Comparison of ENCODE assay signal across 1 cellular context in the genomic region with DNA sequence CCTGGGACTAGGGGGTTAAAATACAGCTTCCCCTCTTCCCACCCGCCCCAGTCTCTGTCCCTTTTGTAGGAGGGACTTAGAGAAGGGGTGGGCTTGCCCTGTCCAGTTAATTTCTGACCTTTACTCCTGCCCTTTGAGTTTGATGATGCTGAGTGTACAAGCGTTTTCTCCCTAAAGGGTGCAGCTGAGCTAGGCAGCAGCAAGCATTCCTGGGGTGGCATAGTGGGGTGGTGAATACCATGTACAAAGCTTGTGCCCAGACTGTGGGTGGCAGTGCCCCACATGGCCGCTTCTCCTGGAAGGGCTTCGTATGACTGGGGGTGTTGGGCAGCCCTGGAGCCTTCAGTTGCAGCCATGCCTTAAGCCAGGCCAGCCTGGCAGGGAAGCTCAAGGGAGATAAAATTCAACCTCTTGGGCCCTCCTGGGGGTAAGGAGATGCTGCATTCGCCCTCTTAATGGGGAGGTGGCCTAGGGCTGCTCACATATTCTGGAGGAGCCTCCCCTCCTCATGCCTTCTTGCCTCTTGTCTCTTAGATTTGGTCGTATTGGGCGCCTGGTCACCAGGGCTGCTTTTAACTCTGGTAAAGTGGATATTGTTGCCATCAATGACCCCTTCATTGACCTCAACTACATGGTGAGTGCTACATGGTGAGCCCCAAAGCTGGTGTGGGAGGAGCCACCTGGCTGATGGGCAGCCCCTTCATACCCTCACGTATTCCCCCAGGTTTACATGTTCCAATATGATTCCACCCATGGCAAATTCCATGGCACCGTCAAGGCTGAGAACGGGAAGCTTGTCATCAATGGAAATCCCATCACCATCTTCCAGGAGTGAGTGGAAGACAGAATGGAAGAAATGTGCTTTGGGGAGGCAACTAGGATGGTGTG.
TF ChIP-seq lines count a peak whose summit lies in the region.

No MANE protein-coding gene starts in this region.

TF ChIP-seq in endothelial cell of umbilical vein, 7 proteins besides CTCF, POLR2A, EP300 and RAD21:
- no peak for TF ChIP-seq POLR2AphosphoS5 (IDR thresholded peaks at IDR 0.05; ENCODE audit: insufficient read depth, low read depth, low read length)
- no peak for TF ChIP-seq EZH2 (IDR thresholded peaks at IDR 0.05; ENCODE audit: borderline replicate concordance, low read depth, low read length, severe bottlenecking)
